Comparison of ENCODE assay signal across 10 cellular contexts in genomic region chr2:240921319-240922233, GRCh38. TPM values are rescaled to one million over a fixed set of nuclear protein-coding genes. Genes with fewer than 3 reads are reported as not detected.
A peak's percentile ranks its signal among the peaks of the same experiment; 100 is the strongest.
DNase-seq lines count a peak whose midpoint lies in the region; ATAC-seq and TF ChIP-seq lines count a peak whose summit lies in the region.
"Had no signal": no experiment of that assay in that cellular context is flagged by ENCODE, and none has a peak within 500 bp of the region (broad histone marks: within the 10 kb centered on the region; RNA-seq: fewer than 3 reads in every experiment).

No MANE protein-coding gene starts in this region.

- H3K4me2 ChIP-seq in hepatocyte = no peak overlapping the region

- H3K9me3 Mint-ChIP-seq in activated CD4-positive, alpha-beta T cell treated with anti-CD3 and anti-CD28 coated beads for 36 hours (ENCODE audit: low read depth) = no peaks in the 10 kb centered on the region
- H3K9me3 Mint-ChIP-seq: memory B cell had no signal

- 67 to 87% (median 75%) methylated on average over 11 to 14 of the region's 14 CpGs for WGBS in adipose tissue, 3 donors
- 90% methylated on average over 14 of the region's 14 CpGs for WGBS in hepatocyte (ENCODE audit: low lambda C conversion rate, missing lambda C conversion rate)

- H3K27me3 Mint-ChIP-seq in activated CD4-positive, alpha-beta T cell treated with anti-CD3 and anti-CD28 coated beads for 36 hours = peaks cover 4% of the 10 kb centered on the region

- intact Hi-C loops in activated CD4-positive, alpha-beta T cell treated with anti-CD3 and anti-CD28 coated beads for 36 hours (cut with DNase I, micrococcal nuclease) = no loop called here

- H3K4me3 Mint-ChIP-seq in activated CD4-positive, alpha-beta T cell treated with anti-CD3 and anti-CD28 coated beads for 36 hours = no peak overlapping the region
- H3K4me3 Mint-ChIP-seq: memory B cell had no signal

- TF ChIP-seq CTCF in hepatocyte (IDR thresholded peaks at IDR 0.05; ENCODE audit: poor library complexity) (no peak), thoracic aorta (IDR thresholded peaks at IDR 0.05) (no peak)

- POLR2A ChIA-PET in activated CD4-positive, alpha-beta T cell treated with anti-CD3 and anti-CD28 coated beads for 36 hours (lab: Charles Lee) = no interaction called here

- CTCF ChIA-PET in activated CD4-positive, alpha-beta T cell treated with anti-CD3 and anti-CD28 coated beads for 36 hours (lab: Charles Lee) = interaction anchor here (0.6 to 1.0 kb wide), 2 partner anchors 41 to 243 kb away, joined by 3 read pairs; no protein-coding TSS in a partner anchor

- no peaks in the 10 kb centered on the region for H3K36me3 Mint-ChIP-seq in activated CD4-positive, alpha-beta T cell treated with anti-CD3 and anti-CD28 coated beads for 36 hours (ENCODE audit: low read depth)
- H3K36me3 Mint-ChIP-seq: memory B cell had no signal

- H3K36me3 ChIP-seq in hepatocyte (replicated peaks; ENCODE audit: insufficient read depth, low read depth) = no peaks in the 10 kb centered on the region
- H3K36me3 ChIP-seq in thoracic aorta = no peaks in the 10 kb centered on the region

- ATAC-seq in activated CD4-positive, alpha-beta T cell treated with anti-CD3 and anti-CD28 coated beads for 36 hours = no peak
- peak; percentile 47 for ATAC-seq in thoracic aorta (ENCODE audit: insufficient number of reproducible peaks, low FRiP score, low read depth)
- ATAC-seq in GM18502 (IDR thresholded peaks at IDR 0.05; ENCODE audit: poor library complexity, unreplicated experiment) = no peak
- no peak for ATAC-seq in GM21825 (IDR thresholded peaks at IDR 0.05; ENCODE audit: unreplicated experiment)

- no peaks in the 10 kb centered on the region for H3K79me2 ChIP-seq in hepatocyte

- no peaks in the 10 kb centered on the region for H3K9me2 ChIP-seq in hepatocyte (replicated peaks; ENCODE audit: insufficient read depth)

- no peaks in the 10 kb centered on the region for H3K9me3 ChIP-seq in hepatocyte (ENCODE audit: low read depth)
- no peaks in the 10 kb centered on the region for H3K9me3 ChIP-seq in thoracic aorta

- no peak overlapping the region for H3K27ac Mint-ChIP-seq in activated CD4-positive, alpha-beta T cell treated with anti-CD3 and anti-CD28 coated beads for 36 hours
- H3K27ac Mint-ChIP-seq: memory B cell had no signal

- H3K4me3 ChIP-seq in hepatocyte = no peak overlapping the region
- no peak overlapping the region for H3K4me3 ChIP-seq in thoracic aorta

- H3K4me1 Mint-ChIP-seq in activated CD4-positive, alpha-beta T cell treated with anti-CD3 and anti-CD28 coated beads for 36 hours = no peaks in the 10 kb centered on the region
- H3K4me1 Mint-ChIP-seq: memory B cell had no signal

- H3K4me1 ChIP-seq in hepatocyte (ENCODE audit: insufficient read depth) (peaks cover 11% of the 10 kb centered on the region), thoracic aorta (ENCODE audit: control insufficient read depth in 1 of 2, low read depth in 2 of 2) (peaks cover 9 to 20% of the 10 kb centered on the region in 2 donors)

- H3K27me3 ChIP-seq in hepatocyte = no peaks in the 10 kb centered on the region
- H3K27me3 ChIP-seq in thoracic aorta (replicated peaks; ENCODE audit: insufficient read depth) = no peaks in the 10 kb centered on the region

- H4K20me1 ChIP-seq in hepatocyte (ENCODE audit: insufficient read depth, poor library complexity, severe bottlenecking) = no peaks in the 10 kb centered on the region

- DNase-seq in activated CD4-positive, alpha-beta T cell treated with anti-CD3 and anti-CD28 coated beads for 36 hours = peak; percentile 13
- DNase-seq in activated CD4-positive, alpha-beta T cell treated with anti-CD3 and anti-CD28 coated beads, Interleukin-2, amount 50 U/mL, for 1 hour = no peak
- DNase-seq in hepatocyte (ENCODE audit: low spot score) (peak; percentile 50), thoracic aorta (ENCODE audit: low spot score) (peak; percentile 37), OCI-M1 (lab: John Stamatoyannopoulos, UW) (no peak)

- no peak overlapping the region for H2AFZ ChIP-seq in hepatocyte

- H3K27ac ChIP-seq in adipose tissue (ENCODE audit: low read depth, low read length) (peak overlapping the region; percentile 46), hepatocyte (no peak overlapping the region), thoracic aorta (peak overlapping the region in 1 of 2 donors; percentile 73)
- H3K27ac ChIP-seq: C4-2B had no signal

RNA-seq across cellular contexts. Expression of gene CROCC2, which starts 15.4 kb away (rescaled TPM):
- total RNA-seq in activated CD4-positive, alpha-beta T cell treated with anti-CD3 and anti-CD28 coated beads for 36 hours = not detected
- 1 to 10 TPM in 1 of 3 donors, under 1 TPM in 2; 0.01 to 1.3 (median 0.02) TPM for polyA plus RNA-seq in adipose tissue
- 0.10 and 0.20 TPM in 2 replicates for total RNA-seq in hepatocyte
- 0.04 and 0.13 TPM in 2 replicates for polyA plus RNA-seq in hepatocyte
- not detected for total RNA-seq in thoracic aorta

RNA-seq across cellular contexts. Expression of gene MAB21L4, which starts 25.6 kb away (rescaled TPM):
- total RNA-seq in activated CD4-positive, alpha-beta T cell treated with anti-CD3 and anti-CD28 coated beads for 36 hours = not detected
- under 1 TPM in 2 of 3 donors, not detected in 1; 0.37 to 0.48 TPM for polyA plus RNA-seq in adipose tissue
- total RNA-seq in hepatocyte = 13.5 and 34.5 TPM in 2 replicates
- polyA plus RNA-seq in hepatocyte = 11.5 and 13.1 TPM in 2 replicates
- total RNA-seq in thoracic aorta = not detected

RNA-seq across cellular contexts. Expression of gene AGXT, which starts 53.0 kb away (rescaled TPM):
- total RNA-seq in activated CD4-positive, alpha-beta T cell treated with anti-CD3 and anti-CD28 coated beads for 36 hours = not detected
- polyA plus RNA-seq in adipose tissue (under 1 TPM; 0.34 to 0.80 (median 0.39) TPM), hepatocyte (157 and 169 TPM in 2 replicates)
- total RNA-seq in hepatocyte (69.6 and 90.8 TPM in 2 replicates), thoracic aorta (not detected)

Comparison
In these comparisons a context has a peak if more than half of its experiments do, and no peak if none do; other contexts are left out.
1. DNase-seq: peak in activated CD4-positive, alpha-beta T cell treated with anti-CD3 and anti-CD28 coated beads for 36 hours (single experiment), hepatocyte (single experiment) and thoracic aorta (single experiment); none in activated CD4-positive, alpha-beta T cell treated with anti-CD3 and anti-CD28 coated beads, Interleukin-2, amount 50 U/mL, for 1 hour (single experiment) and OCI-M1 (single experiment).
2. RNA of gene MAB21L4, which starts 25.6 kb away (total RNA-seq): 13.5 to 34.5 TPM in hepatocyte; not detected in activated CD4-positive, alpha-beta T cell treated with anti-CD3 and anti-CD28 coated beads for 36 hours and not detected in thoracic aorta; every median in the first group is over 10 times any median in the second.
3. RNA of gene AGXT, which starts 53.0 kb away (total RNA-seq): 69.6 to 90.8 TPM in hepatocyte; not detected in activated CD4-positive, alpha-beta T cell treated with anti-CD3 and anti-CD28 coated beads for 36 hours and not detected in thoracic aorta; every median in the first group is over 10 times any median in the second.